Comparison of ENCODE assay signal across 8 cellular contexts in genomic region chr6:164396071-164397047, GRCh38.
A peak's percentile ranks its signal among the peaks of the same experiment; 100 is the strongest.
DNase-seq lines count a peak whose midpoint lies in the region; ATAC-seq, FAIRE-seq and TF ChIP-seq lines count a peak whose summit lies in the region.

No MANE protein-coding gene starts in this region.

- no peaks in the 10 kb centered on the region for H3K4me1 ChIP-seq in suprapubic skin

- no peaks in the 10 kb centered on the region for H3K27me3 ChIP-seq in suprapubic skin

- intact Hi-C loops in activated CD4-positive, alpha-beta T cell treated with anti-CD3 and anti-CD28 coated beads for 36 hours (cut with DNase I, micrococcal nuclease): no loop called here

- H3K9me3 ChIP-seq in suprapubic skin: no peaks in the 10 kb centered on the region

- peaks cover 2% of the 10 kb centered on the region for H3K9me3 Mint-ChIP-seq in activated CD4-positive, alpha-beta T cell treated with anti-CD3 and anti-CD28 coated beads for 36 hours (ENCODE audit: low read depth)
- H3K9me3 Mint-ChIP-seq in WTC11: peaks cover 11% of the 10 kb centered on the region

- H3K4me1 Mint-ChIP-seq in activated CD4-positive, alpha-beta T cell treated with anti-CD3 and anti-CD28 coated beads for 36 hours: peaks cover 3% of the 10 kb centered on the region
- H3K4me1 Mint-ChIP-seq in WTC11: peaks cover 14% of the 10 kb centered on the region

- H3K36me3 ChIP-seq in suprapubic skin: no peaks in the 10 kb centered on the region

- no peak for TF ChIP-seq CTCF in WTC11 (IDR thresholded peaks at IDR 0.05)
- TF ChIP-seq CTCF in suprapubic skin (IDR thresholded peaks at IDR 0.05): no peak

- no peak for DNase-seq in activated CD4-positive, alpha-beta T cell treated with anti-CD3 and anti-CD28 coated beads for 36 hours
- no peak for DNase-seq in activated CD4-positive, alpha-beta T cell treated with anti-CD3 and anti-CD28 coated beads, Interleukin-2, amount 50 U/mL, for 1 hour
- DNase-seq in WTC11 (ENCODE audit: low spot score) (no peak), suprapubic skin (ENCODE audit: low spot score in 2 of 2) (no peak), OCI-M2 (lab: John Stamatoyannopoulos, UW; ENCODE audit: unreplicated experiment) (no peak)

- no peak overlapping the region for H3K27ac Mint-ChIP-seq in activated CD4-positive, alpha-beta T cell treated with anti-CD3 and anti-CD28 coated beads for 36 hours
- 0 out of 2 replicates have a peak overlapping the region, but pooled peaks have one; percentile 15 for H3K27ac Mint-ChIP-seq in WTC11

- TF ChIP-seq EP300 in suprapubic skin (IDR thresholded peaks at IDR 0.05): no peak

- H3K4me3 Mint-ChIP-seq in activated CD4-positive, alpha-beta T cell treated with anti-CD3 and anti-CD28 coated beads for 36 hours: no peak overlapping the region
- H3K4me3 Mint-ChIP-seq in WTC11: no peak overlapping the region

- POLR2A ChIA-PET in activated CD4-positive, alpha-beta T cell treated with anti-CD3 and anti-CD28 coated beads for 36 hours (lab: Charles Lee): no interaction called here
- POLR2A ChIA-PET in WTC11 (lab: Charles Lee): no interaction called here

- no peaks in the 10 kb centered on the region for H3K36me3 Mint-ChIP-seq in activated CD4-positive, alpha-beta T cell treated with anti-CD3 and anti-CD28 coated beads for 36 hours (ENCODE audit: low read depth)
- H3K36me3 Mint-ChIP-seq in WTC11: no peaks in the 10 kb centered on the region

- 61% methylated on average over 7 of the region's 9 CpGs for WGBS in suprapubic skin

- H3K27ac ChIP-seq in suprapubic skin: no peak overlapping the region

- peak overlapping the region; percentile 32 for H3K4me3 ChIP-seq in suprapubic skin

- CTCF ChIA-PET in activated CD4-positive, alpha-beta T cell treated with anti-CD3 and anti-CD28 coated beads for 36 hours (lab: Charles Lee): no interaction called here
- CTCF ChIA-PET in WTC11 (lab: Charles Lee): no interaction called here

- peak; percentile 39 for ATAC-seq in activated CD4-positive, alpha-beta T cell treated with anti-CD3 and anti-CD28 coated beads for 36 hours
- ATAC-seq in WTC11 (no peak; the same call in none of the 2 replicates), HG03097 (IDR thresholded peaks at IDR 0.05; ENCODE audit: low FRiP score, unreplicated experiment) (no peak), GM19397 (IDR thresholded peaks at IDR 0.05; ENCODE audit: unreplicated experiment) (no peak)

- no peak for TF ChIP-seq POLR2A in suprapubic skin (IDR thresholded peaks at IDR 0.05)

- FAIRE-seq in islet of Langerhans (lab: Jason Lieb, UNC): peak; percentile 27

- H3K27me3 Mint-ChIP-seq in activated CD4-positive, alpha-beta T cell treated with anti-CD3 and anti-CD28 coated beads for 36 hours: no peaks in the 10 kb centered on the region
- H3K27me3 Mint-ChIP-seq in WTC11 (ENCODE audit: low read depth): no peaks in the 10 kb centered on the region

TF ChIP-seq in WTC11, 78 proteins besides CTCF, POLR2A, EP300 and RAD21:
- TF ChIP-seq, protein P1, sequence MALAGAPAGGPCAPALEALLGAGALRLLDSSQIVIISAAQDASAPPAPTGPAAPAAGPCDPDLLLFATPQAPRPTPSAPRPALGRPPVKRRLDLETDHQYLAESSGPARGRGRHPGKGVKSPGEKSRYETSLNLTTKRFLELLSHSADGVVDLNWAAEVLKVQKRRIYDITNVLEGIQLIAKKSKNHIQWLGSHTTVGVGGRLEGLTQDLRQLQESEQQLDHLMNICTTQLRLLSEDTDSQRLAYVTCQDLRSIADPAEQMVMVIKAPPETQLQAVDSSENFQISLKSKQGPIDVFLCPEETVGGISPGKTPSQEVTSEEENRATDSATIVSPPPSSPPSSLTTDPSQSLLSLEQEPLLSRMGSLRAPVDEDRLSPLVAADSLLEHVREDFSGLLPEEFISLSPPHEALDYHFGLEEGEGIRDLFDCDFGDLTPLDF (CRISPR knock-in tag; IDR thresholded peaks at IDR 0.05): no peak
- TF ChIP-seq ZNF671 (CRISPR knock-in tag; IDR thresholded peaks at IDR 0.05) (no peak), MYBL2 (CRISPR knock-in tag; IDR thresholded peaks at IDR 0.05) (no peak), E2F4 (CRISPR knock-in tag; IDR thresholded peaks at IDR 0.05; ENCODE audit: borderline replicate concordance, low read depth) (no peak), CREB1 (CRISPR knock-in tag; IDR thresholded peaks at IDR 0.05) (no peak), GRHL2 (CRISPR knock-in tag; IDR thresholded peaks at IDR 0.05; ENCODE audit: insufficient replicate concordance, severe bottlenecking) (no peak), NR1H2 (CRISPR knock-in tag; IDR thresholded peaks at IDR 0.05) (no peak)
- TF ChIP-seq, protein P2, sequence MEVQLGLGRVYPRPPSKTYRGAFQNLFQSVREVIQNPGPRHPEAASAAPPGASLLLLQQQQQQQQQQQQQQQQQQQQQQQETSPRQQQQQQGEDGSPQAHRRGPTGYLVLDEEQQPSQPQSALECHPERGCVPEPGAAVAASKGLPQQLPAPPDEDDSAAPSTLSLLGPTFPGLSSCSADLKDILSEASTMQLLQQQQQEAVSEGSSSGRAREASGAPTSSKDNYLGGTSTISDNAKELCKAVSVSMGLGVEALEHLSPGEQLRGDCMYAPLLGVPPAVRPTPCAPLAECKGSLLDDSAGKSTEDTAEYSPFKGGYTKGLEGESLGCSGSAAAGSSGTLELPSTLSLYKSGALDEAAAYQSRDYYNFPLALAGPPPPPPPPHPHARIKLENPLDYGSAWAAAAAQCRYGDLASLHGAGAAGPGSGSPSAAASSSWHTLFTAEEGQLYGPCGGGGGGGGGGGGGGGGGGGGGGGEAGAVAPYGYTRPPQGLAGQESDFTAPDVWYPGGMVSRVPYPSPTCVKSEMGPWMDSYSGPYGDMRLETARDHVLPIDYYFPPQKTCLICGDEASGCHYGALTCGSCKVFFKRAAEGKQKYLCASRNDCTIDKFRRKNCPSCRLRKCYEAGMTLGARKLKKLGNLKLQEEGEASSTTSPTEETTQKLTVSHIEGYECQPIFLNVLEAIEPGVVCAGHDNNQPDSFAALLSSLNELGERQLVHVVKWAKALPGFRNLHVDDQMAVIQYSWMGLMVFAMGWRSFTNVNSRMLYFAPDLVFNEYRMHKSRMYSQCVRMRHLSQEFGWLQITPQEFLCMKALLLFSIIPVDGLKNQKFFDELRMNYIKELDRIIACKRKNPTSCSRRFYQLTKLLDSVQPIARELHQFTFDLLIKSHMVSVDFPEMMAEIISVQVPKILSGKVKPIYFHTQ (CRISPR knock-in tag; IDR thresholded peaks at IDR 0.05): no peak
